Comparison of ENCODE assay signal across 1 cellular context in genomic region chr22:35592418-35592967, GRCh38.
TF ChIP-seq lines count a peak whose summit lies in the region.

No MANE protein-coding gene starts in this region.

TF ChIP-seq in GM23338, 12 proteins besides CTCF, POLR2A, EP300 and RAD21:
- TF ChIP-seq POLR2AphosphoS5 (IDR thresholded peaks at IDR 0.05; ENCODE audit: low read depth) (no peak), ETS1 (IDR thresholded peaks at IDR 0.05) (no peak), NANOG (IDR thresholded peaks at IDR 0.05; ENCODE audit: borderline replicate concordance) (no peak), CREB1 (CRISPR knock-in tag; IDR thresholded peaks at IDR 0.05; ENCODE audit: low read depth) (no peak), ZNF114 (CRISPR knock-in tag; IDR thresholded peaks at IDR 0.05) (no peak)
- TF ChIP-seq, protein P1, sequence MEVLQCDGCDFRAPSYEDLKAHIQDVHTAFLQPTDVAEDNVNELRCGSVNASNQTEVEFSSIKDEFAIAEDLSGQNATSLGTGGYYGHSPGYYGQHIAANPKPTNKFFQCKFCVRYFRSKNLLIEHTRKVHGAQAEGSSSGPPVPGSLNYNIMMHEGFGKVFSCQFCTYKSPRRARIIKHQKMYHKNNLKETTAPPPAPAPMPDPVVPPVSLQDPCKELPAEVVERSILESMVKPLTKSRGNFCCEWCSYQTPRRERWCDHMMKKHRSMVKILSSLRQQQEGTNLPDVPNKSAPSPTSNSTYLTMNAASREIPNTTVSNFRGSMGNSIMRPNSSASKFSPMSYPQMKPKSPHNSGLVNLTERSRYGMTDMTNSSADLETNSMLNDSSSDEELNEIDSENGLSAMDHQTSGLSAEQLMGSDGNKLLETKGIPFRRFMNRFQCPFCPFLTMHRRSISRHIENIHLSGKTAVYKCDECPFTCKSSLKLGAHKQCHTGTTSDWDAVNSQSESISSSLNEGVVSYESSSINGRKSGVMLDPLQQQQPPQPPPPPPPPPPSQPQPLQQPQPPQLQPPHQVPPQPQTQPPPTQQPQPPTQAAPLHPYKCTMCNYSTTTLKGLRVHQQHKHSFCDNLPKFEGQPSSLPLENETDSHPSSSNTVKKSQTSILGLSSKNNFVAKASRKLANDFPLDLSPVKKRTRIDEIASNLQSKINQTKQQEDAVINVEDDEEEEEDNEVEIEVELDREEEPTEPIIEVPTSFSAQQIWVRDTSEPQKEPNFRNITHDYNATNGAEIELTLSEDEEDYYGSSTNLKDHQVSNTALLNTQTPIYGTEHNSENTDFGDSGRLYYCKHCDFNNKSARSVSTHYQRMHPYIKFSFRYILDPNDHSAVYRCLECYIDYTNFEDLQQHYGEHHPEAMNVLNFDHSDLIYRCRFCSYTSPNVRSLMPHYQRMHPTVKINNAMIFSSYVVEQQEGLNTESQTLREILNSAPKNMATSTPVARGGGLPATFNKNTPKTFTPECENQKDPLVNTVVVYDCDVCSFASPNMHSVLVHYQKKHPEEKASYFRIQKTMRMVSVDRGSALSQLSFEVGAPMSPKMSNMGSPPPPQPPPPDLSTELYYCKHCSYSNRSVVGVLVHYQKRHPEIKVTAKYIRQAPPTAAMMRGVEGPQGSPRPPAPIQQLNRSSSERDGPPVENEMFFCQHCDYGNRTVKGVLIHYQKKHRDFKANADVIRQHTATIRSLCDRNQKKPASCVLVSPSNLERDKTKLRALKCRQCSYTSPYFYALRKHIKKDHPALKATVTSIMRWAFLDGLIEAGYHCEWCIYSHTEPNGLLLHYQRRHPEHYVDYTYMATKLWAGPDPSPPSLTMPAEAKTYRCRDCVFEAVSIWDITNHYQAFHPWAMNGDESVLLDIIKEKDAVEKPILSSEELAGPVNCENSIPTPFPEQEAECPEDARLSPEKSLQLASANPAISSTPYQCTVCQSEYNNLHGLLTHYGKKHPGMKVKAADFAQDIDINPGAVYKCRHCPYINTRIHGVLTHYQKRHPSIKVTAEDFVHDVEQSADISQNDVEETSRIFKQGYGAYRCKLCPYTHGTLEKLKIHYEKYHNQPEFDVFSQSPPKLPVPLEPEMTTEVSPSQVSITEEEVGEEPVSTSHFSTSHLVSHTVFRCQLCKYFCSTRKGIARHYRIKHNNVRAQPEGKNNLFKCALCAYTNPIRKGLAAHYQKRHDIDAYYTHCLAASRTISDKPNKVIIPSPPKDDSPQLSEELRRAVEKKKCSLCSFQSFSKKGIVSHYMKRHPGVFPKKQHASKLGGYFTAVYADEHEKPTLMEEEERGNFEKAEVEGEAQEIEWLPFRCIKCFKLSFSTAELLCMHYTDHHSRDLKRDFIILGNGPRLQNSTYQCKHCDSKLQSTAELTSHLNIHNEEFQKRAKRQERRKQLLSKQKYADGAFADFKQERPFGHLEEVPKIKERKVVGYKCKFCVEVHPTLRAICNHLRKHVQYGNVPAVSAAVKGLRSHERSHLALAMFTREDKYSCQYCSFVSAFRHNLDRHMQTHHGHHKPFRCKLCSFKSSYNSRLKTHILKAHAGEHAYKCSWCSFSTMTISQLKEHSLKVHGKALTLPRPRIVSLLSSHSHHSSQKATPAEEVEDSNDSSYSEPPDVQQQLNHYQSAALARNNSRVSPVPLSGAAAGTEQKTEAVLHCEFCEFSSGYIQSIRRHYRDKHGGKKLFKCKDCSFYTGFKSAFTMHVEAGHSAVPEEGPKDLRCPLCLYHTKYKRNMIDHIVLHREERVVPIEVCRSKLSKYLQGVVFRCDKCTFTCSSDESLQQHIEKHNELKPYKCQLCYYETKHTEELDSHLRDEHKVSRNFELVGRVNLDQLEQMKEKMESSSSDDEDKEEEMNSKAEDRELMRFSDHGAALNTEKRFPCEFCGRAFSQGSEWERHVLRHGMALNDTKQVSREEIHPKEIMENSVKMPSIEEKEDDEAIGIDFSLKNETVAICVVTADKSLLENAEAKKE (CRISPR knock-in tag; IDR thresholded peaks at IDR 0.05): no peak
